In the genomic region with DNA sequence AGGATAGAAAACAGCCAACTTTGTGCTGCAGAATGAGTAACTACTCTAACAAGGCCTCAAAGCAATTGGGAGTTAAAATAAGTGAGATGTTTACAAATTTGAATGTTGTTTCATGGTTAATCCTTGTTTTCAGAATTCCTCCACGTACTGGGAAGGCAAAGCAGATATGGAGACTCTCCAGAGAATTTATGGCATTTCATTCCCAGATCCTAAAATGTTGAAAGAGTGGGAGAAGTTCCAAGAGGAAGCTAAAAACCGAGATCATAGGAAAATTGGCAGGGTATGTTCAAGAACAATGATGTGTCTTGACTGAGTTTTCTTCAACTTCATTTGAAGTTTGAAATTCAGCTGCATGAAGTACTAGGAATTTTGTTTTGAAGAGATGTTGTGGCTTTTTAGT, we compare ENCODE assay signal across 13 cellular contexts. TPM values are rescaled to one million over a fixed set of nuclear protein-coding genes. Genes with fewer than 3 reads are reported as not detected.
DNase-seq lines count a peak whose midpoint lies in the region; ATAC-seq and TF ChIP-seq lines count a peak whose summit lies in the region.
"Had no signal": no experiment of that assay in that cellular context is flagged by ENCODE, and none has a peak within 500 bp of the region (broad histone marks: within the 10 kb centered on the region; RNA-seq: fewer than 3 reads in every experiment).

No MANE protein-coding gene starts in this region.

- no peaks in the 10 kb centered on the region for H4K20me1 ChIP-seq in fibroblast of lung (ENCODE audit: control insufficient read depth, extremely low read depth, insufficient read depth, low read length)

- H3K9ac ChIP-seq in fibroblast of lung (ENCODE audit: insufficient read depth, low read length), result no peak overlapping the region

- no TSS peak for BruUV-seq in MCF 10A (replicated peaks; lab: Mats Ljungman, UMichigan)

- peaks cover 92% of the 10 kb centered on the region for H3K36me3 Mint-ChIP-seq in WTC11
- H3K36me3 Mint-ChIP-seq in mesothelial cell of epicardium, result peaks cover 60% of the 10 kb centered on the region
- H3K36me3 Mint-ChIP-seq in MCF 10A (ENCODE audit: insufficient read depth, unreplicated experiment), result peaks cover 96% of the 10 kb centered on the region

- H3K27ac ChIP-seq in fibroblast of lung (ENCODE audit: insufficient read depth, low read length), result no peak overlapping the region

- H3K4me3 Mint-ChIP-seq in WTC11 (no peak overlapping the region), mesothelial cell of epicardium (no peak overlapping the region), MCF 10A (ENCODE audit: unreplicated experiment) (no peak overlapping the region)

- peak overlapping the region; percentile 2; the same call in 1 of the 2 replicates for H3K27ac Mint-ChIP-seq in WTC11
- peak overlapping the region; percentile 74 for H3K27ac Mint-ChIP-seq in mesothelial cell of epicardium
- no peak overlapping the region for H3K27ac Mint-ChIP-seq in MCF 10A (ENCODE audit: low read depth, unreplicated experiment)

- CTCF ChIA-PET in WTC11 (lab: Charles Lee), result no interaction called here
- CTCF ChIA-PET in MCF 10A (lab: Yijun Ruan, JAX), result interaction anchor here (0.6 to 1.3 kb wide), 3 partner anchors 12 to 1220 kb away, joined by 3 to 4 read pairs (median 3); no protein-coding TSS in a partner anchor

- no peak overlapping the region for H2AFZ ChIP-seq in fibroblast of lung (ENCODE audit: low read length)

- H3K9me3 ChIP-seq in fibroblast of lung (ENCODE audit: control insufficient read depth, insufficient read depth, low read depth, low read length), result no peaks in the 10 kb centered on the region

- H3K4me1 ChIP-seq in fibroblast of lung (ENCODE audit: control insufficient read depth, extremely low read depth, insufficient read depth, low read length), result no peaks in the 10 kb centered on the region

- POLR2A ChIA-PET in WTC11 (lab: Charles Lee) (no interaction called here), MCF 10A (lab: Yijun Ruan, JAX) (interaction anchor here (0.7 to 6.0 kb wide), 3 partner anchors 9 to 15 kb away, joined by 4 to 40 read pairs (median 7); a partner anchor contains a TSS)

- H3K27me3 Mint-ChIP-seq in WTC11 (ENCODE audit: low read depth) (no peaks in the 10 kb centered on the region), mesothelial cell of epicardium (ENCODE audit: low read depth) (no peaks in the 10 kb centered on the region), MCF 10A (ENCODE audit: insufficient read depth, unreplicated experiment) (no peaks in the 10 kb centered on the region)

- H3K27me3 ChIP-seq in fibroblast of lung (ENCODE audit: control insufficient read depth, insufficient read depth, low read length), result no peaks in the 10 kb centered on the region

- intact Hi-C loops in MCF 10A (cut with micrococcal nuclease), result no loop called here

- H3K9me3 Mint-ChIP-seq in WTC11 (no peaks in the 10 kb centered on the region), mesothelial cell of epicardium (no peaks in the 10 kb centered on the region), MCF 10A (ENCODE audit: unreplicated experiment) (no peaks in the 10 kb centered on the region)

- no peak overlapping the region for H3K4me3 ChIP-seq in fibroblast of lung (replicated peaks in 1 of 4; ENCODE audit: control extremely low read depth in 1 of 4, insufficient read depth in 1 of 4, low read depth in 3 of 4, low read length in 4 of 4)

- no peak overlapping the region for H3K4me2 ChIP-seq in fibroblast of lung (ENCODE audit: extremely low read depth, insufficient read depth, low read length)

- H3K79me2 ChIP-seq in fibroblast of lung (ENCODE audit: control insufficient read depth, insufficient read depth, low read length), result peaks cover 2% of the 10 kb centered on the region

- DNase-seq in GM03348 (ENCODE audit: low spot score) (peak; percentile 37), WTC11 (ENCODE audit: low spot score) (no peak), fibroblast of lung (ENCODE audit: low read depth in 2 of 2) (peak; percentile 12 to 26), mesothelial cell of epicardium (ENCODE audit: low spot score in 2 of 2, unreplicated experiment in 2 of 2) (no peak), MCF 10A (ENCODE audit: unreplicated experiment) (no peak)
- DNase-seq: C1 segment of cervical spinal cord, DMS 273 treated with DMSO at 0.1 percent for 48 hours, NCI-H146, NCI-H2081 treated with DMSO at 0.1 percent for 48 hours, NCI-H2227 treated with DMSO at 0.1 percent for 48 hours, NCI-H526 treated with DMSO at 0.1 percent for 48 hours had no signal

- H3K36me3 ChIP-seq in fibroblast of lung (ENCODE audit: control insufficient read depth, insufficient read depth, low read length), result peaks cover 24% of the 10 kb centered on the region

- TF ChIP-seq CTCF in WTC11 (IDR thresholded peaks at IDR 0.05) (no peak), fibroblast of lung (conservative IDR thresholded peaks at IDR 0.05 in 1 of 2, IDR thresholded peaks at IDR 0.05 in 1 of 2; ENCODE audit: low read depth in 1 of 2, low read length in 2 of 2) (no peak), mesothelial cell of epicardium (IDR thresholded peaks at IDR 0.05; ENCODE audit: unreplicated experiment) (no peak), MCF 10A (IDR thresholded peaks at IDR 0.05; ENCODE audit: unreplicated experiment) (no peak)

- ATAC-seq in WTC11 (no peak), HG02885 (IDR thresholded peaks at IDR 0.05; ENCODE audit: poor library complexity, unreplicated experiment) (no peak), GM19397 (IDR thresholded peaks at IDR 0.05; ENCODE audit: unreplicated experiment) (no peak)

- H3K4me1 Mint-ChIP-seq in WTC11 (peaks cover 3% of the 10 kb centered on the region), mesothelial cell of epicardium (peaks cover 26% of the 10 kb centered on the region), MCF 10A (ENCODE audit: insufficient read depth, unreplicated experiment) (peaks cover 10% of the 10 kb centered on the region)

TF ChIP-seq in WTC11, 78 proteins besides CTCF, POLR2A, EP300 and RAD21 (continues in another document):
- TF ChIP-seq JAZF1 (CRISPR knock-in tag; IDR thresholded peaks at IDR 0.05) (no peak), TEAD1 (CRISPR knock-in tag; IDR thresholded peaks at IDR 0.05) (no peak)
- TF ChIP-seq, protein P1, sequence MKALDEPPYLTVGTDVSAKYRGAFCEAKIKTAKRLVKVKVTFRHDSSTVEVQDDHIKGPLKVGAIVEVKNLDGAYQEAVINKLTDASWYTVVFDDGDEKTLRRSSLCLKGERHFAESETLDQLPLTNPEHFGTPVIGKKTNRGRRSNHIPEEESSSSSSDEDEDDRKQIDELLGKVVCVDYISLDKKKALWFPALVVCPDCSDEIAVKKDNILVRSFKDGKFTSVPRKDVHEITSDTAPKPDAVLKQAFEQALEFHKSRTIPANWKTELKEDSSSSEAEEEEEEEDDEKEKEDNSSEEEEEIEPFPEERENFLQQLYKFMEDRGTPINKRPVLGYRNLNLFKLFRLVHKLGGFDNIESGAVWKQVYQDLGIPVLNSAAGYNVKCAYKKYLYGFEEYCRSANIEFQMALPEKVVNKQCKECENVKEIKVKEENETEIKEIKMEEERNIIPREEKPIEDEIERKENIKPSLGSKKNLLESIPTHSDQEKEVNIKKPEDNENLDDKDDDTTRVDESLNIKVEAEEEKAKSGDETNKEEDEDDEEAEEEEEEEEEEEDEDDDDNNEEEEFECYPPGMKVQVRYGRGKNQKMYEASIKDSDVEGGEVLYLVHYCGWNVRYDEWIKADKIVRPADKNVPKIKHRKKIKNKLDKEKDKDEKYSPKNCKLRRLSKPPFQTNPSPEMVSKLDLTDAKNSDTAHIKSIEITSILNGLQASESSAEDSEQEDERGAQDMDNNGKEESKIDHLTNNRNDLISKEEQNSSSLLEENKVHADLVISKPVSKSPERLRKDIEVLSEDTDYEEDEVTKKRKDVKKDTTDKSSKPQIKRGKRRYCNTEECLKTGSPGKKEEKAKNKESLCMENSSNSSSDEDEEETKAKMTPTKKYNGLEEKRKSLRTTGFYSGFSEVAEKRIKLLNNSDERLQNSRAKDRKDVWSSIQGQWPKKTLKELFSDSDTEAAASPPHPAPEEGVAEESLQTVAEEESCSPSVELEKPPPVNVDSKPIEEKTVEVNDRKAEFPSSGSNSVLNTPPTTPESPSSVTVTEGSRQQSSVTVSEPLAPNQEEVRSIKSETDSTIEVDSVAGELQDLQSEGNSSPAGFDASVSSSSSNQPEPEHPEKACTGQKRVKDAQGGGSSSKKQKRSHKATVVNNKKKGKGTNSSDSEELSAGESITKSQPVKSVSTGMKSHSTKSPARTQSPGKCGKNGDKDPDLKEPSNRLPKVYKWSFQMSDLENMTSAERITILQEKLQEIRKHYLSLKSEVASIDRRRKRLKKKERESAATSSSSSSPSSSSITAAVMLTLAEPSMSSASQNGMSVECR (CRISPR knock-in tag; IDR thresholded peaks at IDR 0.05; ENCODE audit: borderline replicate concordance), result no peak
- TF ChIP-seq, protein P2, sequence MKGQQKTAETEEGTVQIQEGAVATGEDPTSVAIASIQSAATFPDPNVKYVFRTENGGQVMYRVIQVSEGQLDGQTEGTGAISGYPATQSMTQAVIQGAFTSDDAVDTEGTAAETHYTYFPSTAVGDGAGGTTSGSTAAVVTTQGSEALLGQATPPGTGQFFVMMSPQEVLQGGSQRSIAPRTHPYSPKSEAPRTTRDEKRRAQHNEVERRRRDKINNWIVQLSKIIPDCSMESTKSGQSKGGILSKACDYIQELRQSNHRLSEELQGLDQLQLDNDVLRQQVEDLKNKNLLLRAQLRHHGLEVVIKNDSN (CRISPR knock-in tag; IDR thresholded peaks at IDR 0.05), result no peak

RNA-seq across cellular contexts. Expression of a gene that starts 16.4 kb away (rescaled TPM):
- total RNA-seq in WTC11 (2021), result 253 to 304 TPM (median 256 TPM) in 3 replicates
- total RNA-seq in fibroblast of lung, result 285 and 368 TPM in 2 replicates
- polyA plus RNA-seq in fibroblast of lung, result 130 and 159 TPM in 2 replicates
- polyA plus RNA-seq in fibroblast of lung (2012), result 114 and 141 TPM in 2 replicates
- 57.1 and 70.8 TPM in 2 replicates for polyA minus RNA-seq in fibroblast of lung (ENCODE audit: low replicate concordance)
- total RNA-seq in mesothelial cell of epicardium, result 114 to 119 TPM (median 117 TPM) in 3 replicates
- 386 and 469 TPM in 2 replicates for total RNA-seq in MCF 10A (2022)

Comparison
In these comparisons a context has a peak if more than half of its experiments do, and no peak if none do; other contexts are left out.
1. DNase-seq: peak in GM03348 (single experiment) and fibroblast of lung (2 of 2); none in WTC11 (single experiment), mesothelial cell of epicardium (0 of 2) and MCF 10A (single experiment).